8 cellular contexts compared by ENCODE assay signal in the genomic region with DNA sequence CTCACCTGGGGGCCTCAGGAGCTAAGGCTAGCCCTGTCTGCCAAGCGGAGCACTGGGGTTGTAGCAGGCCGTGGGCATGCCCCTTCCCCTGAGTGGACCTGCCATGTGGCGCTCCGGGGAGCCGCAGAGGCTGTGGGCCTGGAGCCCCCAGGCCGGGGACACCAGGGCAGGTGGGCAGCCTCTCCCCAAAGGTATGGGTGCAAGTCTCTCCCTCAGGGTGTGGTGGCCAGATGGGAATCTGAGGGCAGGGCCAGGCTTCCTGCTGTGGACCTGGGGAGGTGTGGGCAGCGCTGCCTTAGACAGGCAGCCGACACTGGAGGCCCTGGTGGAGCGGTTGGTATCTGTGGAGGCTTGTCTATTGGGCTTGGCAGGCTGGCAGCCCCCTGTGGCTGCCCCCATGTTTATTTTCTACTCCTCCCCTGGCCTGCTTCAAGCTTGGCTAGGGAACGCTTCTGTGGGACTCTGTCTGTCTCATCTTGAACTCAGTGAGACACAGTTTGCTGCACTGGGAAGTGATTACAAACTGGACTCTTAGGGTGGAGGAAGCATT. TPM values are rescaled to one million over a fixed set of nuclear protein-coding genes. Genes with fewer than 3 reads are reported as not detected.
DNase-seq lines count a peak whose midpoint lies in the region; ATAC-seq and TF ChIP-seq lines count a peak whose summit lies in the region.

No MANE protein-coding gene starts in this region.

- H3K9me3 ChIP-seq in gastroesophageal sphincter, result no peaks in the 10 kb centered on the region

- TF ChIP-seq POLR2A in gastroesophageal sphincter (IDR thresholded peaks at IDR 0.05), result no peak

- H3K36me3 ChIP-seq in gastroesophageal sphincter, result no peaks in the 10 kb centered on the region

- H3K27ac ChIP-seq in RWPE1 (peak overlapping the region; percentile 83), gastroesophageal sphincter (peak overlapping the region in 3 of 4 donors; percentile 14 to 63 (median 60))

- TF ChIP-seq EP300 in gastroesophageal sphincter (IDR thresholded peaks at IDR 0.05), result no peak

- ATAC-seq in gastroesophageal sphincter (no peak), GM21528 (IDR thresholded peaks at IDR 0.05; ENCODE audit: low FRiP score, unreplicated experiment) (no peak)

- no peak for TF ChIP-seq CTCF in RWPE1 (conservative IDR thresholded peaks at IDR 0.05; ENCODE audit: low read depth)
- no peak for TF ChIP-seq CTCF in gastroesophageal sphincter (IDR thresholded peaks at IDR 0.05)

- DNase-seq in AG20443 (ENCODE audit: low spot score) (peak; percentile 9), RWPE1 (ENCODE audit: low spot score) (no peak), renal cortical epithelial cell (ENCODE audit: low read depth) (peak; percentile 12), NCI-H187 treated with DMSO at 0.1 percent for 48 hours (lab: John Stamatoyannopoulos, UW) (no peak)
- DNase-seq in activated CD4-positive, alpha-beta T cell treated with anti-CD3 and anti-CD28 coated beads, Interleukin-2, amount 50 U/mL, for 4 hours, result no peak
- no peak for DNase-seq in effector CD4-positive, alpha-beta T cell

- CTCF ChIA-PET in RWPE1 (lab: Yijun Ruan, JAX), result no interaction called here

- POLR2A ChIA-PET in RWPE1 (lab: Yijun Ruan, JAX; ENCODE audit: low non-redundant PET), result no interaction called here

- 60% methylated on average over 1 of the region's 10 CpGs; no CpG with 5 or more reads in 1 of the 2 donors for WGBS in gastroesophageal sphincter (ENCODE audit: low coverage in 1 of 2), 2 donors

- peaks cover 0 to 70% (median 34%) of the 10 kb centered on the region in 3 donors for H3K4me1 ChIP-seq in gastroesophageal sphincter

- no peaks in the 10 kb centered on the region for H3K27me3 ChIP-seq in gastroesophageal sphincter

- H3K4me3 ChIP-seq in gastroesophageal sphincter, result no peak overlapping the region

RNA-seq across cellular contexts. Expression of a gene that starts 5.9 kb away (rescaled TPM):
- 1 to 10 TPM; 5.5 to 9.2 (median 7.6) TPM for total RNA-seq in gastroesophageal sphincter
- total RNA-seq in renal cortical epithelial cell, result 3.5 and 11.8 TPM in 2 replicates

RNA-seq across cellular contexts. Expression of a gene that starts 36.6 kb away (rescaled TPM):
- total RNA-seq in gastroesophageal sphincter, result 10 to 100 TPM; 10.5 to 38.3 (median 19.3) TPM
- 6.9 and 11.4 TPM in 2 replicates for total RNA-seq in renal cortical epithelial cell

Comparison
In these comparisons a context has a peak if more than half of its experiments do, and no peak if none do; other contexts are left out.
1. DNase-seq: peak in AG20443 (single experiment) and renal cortical epithelial cell (single experiment); none in RWPE1 (single experiment), NCI-H187 treated with DMSO at 0.1 percent for 48 hours (single experiment), activated CD4-positive, alpha-beta T cell treated with anti-CD3 and anti-CD28 coated beads, Interleukin-2, amount 50 U/mL, for 4 hours (0 of 2) and effector CD4-positive, alpha-beta T cell (single experiment).